1 cellular context compared by ENCODE assay signal in the genomic region with DNA sequence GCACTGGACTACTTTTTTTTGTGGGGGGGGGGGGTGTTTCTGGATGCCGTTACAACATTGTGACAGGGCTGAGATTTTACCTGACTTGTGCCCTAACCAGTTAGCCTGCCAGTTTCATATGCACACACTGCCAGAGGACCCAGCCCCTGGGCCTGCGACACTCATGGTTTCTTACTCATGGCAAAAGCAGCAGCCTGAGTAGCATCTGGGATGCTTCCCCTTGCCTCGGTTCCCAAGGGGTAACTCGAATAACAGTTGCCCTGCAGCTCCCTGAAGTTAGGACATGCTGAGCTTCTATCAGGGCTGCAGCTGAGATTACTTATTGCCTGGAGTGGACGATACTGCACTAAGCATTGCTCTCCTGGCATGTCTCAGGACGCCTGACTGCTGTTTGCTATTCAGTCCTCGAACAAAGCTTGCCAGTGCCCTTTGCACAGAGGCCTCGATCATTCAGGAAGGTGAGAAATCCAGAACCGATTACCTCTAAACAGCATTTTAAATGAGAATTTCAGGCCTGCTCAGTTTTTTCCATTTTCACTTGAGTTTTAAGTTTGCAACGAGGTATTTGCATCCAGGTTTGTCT.
TF ChIP-seq lines count a peak whose summit lies in the region.

No MANE protein-coding gene starts in this region.

TF ChIP-seq in H1, 55 proteins besides CTCF, POLR2A, EP300 and RAD21:
- TF ChIP-seq POLR2AphosphoS5 (IDR thresholded peaks at IDR 0.05; ENCODE audit: low read depth, low read length) (no peak), SP2 (IDR thresholded peaks at IDR 0.05; ENCODE audit: low read length) (no peak), EGR1 (IDR thresholded peaks at IDR 0.05; ENCODE audit: borderline replicate concordance, low read depth, low read length) (no peak), JUN (IDR thresholded peaks at IDR 0.05; ENCODE audit: low read depth, low read length) (no peak), KDM5A (IDR thresholded peaks at IDR 0.05; ENCODE audit: low read length) (no peak), KDM4A (IDR thresholded peaks at IDR 0.05; ENCODE audit: low read depth, low read length, severe bottlenecking) (no peak), TAF1 (IDR thresholded peaks at IDR 0.05; ENCODE audit: low read depth, low read length) (no peak), ASH2L (IDR thresholded peaks at IDR 0.05; ENCODE audit: low read length) (no peak)
